In genomic region chr18:79805926-79806487, GRCh38 we compare ENCODE assay signal across 2 cellular contexts.
TF ChIP-seq lines count a peak whose summit lies in the region.

No MANE protein-coding gene starts in this region.

TF ChIP-seq in IMR-90, 13 proteins besides CTCF, POLR2A, EP300 and RAD21 (continued from another document):
- TF ChIP-seq CHD1 (IDR thresholded peaks at IDR 0.05; ENCODE audit: low read depth, low read length), result no peak
- TF ChIP-seq ELK1 (IDR thresholded peaks at IDR 0.05; ENCODE audit: borderline replicate concordance, low read depth, low read length), result no peak
- no peak for TF ChIP-seq RCOR1 (IDR thresholded peaks at IDR 0.05; ENCODE audit: insufficient replicate concordance, low read length)
- no peak for TF ChIP-seq MXI1 (IDR thresholded peaks at IDR 0.05; ENCODE audit: borderline replicate concordance, low read depth, low read length)
- no peak for TF ChIP-seq NFE2L2 (IDR thresholded peaks at IDR 0.05; ENCODE audit: low read depth, low read length)
- no peak for TF ChIP-seq USF2 (IDR thresholded peaks at IDR 0.05; ENCODE audit: low read depth, low read length)
- no peak for TF ChIP-seq RFX5 (IDR thresholded peaks at IDR 0.05; ENCODE audit: low read depth, low read length)
TF ChIP-seq in IMR-90: peak in this region for 0.

TF ChIP-seq in SK-N-SH treated with all-trans-retinoic acid at 6 μM for 48 hours, 23 proteins besides CTCF, POLR2A, EP300 and RAD21 (continued from another document):
- TF ChIP-seq ARNTL (CRISPR knock-in tag; IDR thresholded peaks at IDR 0.05; ENCODE audit: borderline replicate concordance, low read depth) (no peak), ZNF565 (CRISPR knock-in tag; conservative IDR thresholded peaks at IDR 0.05; ENCODE audit: low read depth) (no peak), PPARA (CRISPR knock-in tag; IDR thresholded peaks at IDR 0.05; ENCODE audit: borderline replicate concordance) (no peak), PATZ1 (CRISPR knock-in tag; IDR thresholded peaks at IDR 0.05; ENCODE audit: borderline replicate concordance) (no peak), ZNF8 (CRISPR knock-in tag; IDR thresholded peaks at IDR 0.05) (no peak), POU6F1 (CRISPR knock-in tag; IDR thresholded peaks at IDR 0.05; ENCODE audit: borderline replicate concordance, low read depth) (no peak), GLIS3 (CRISPR knock-in tag; IDR thresholded peaks at IDR 0.05) (no peak)
TF ChIP-seq in SK-N-SH treated with all-trans-retinoic acid at 6 μM for 48 hours: peak in this region for 0.
